Comparison of ENCODE assay signal across 11 cellular contexts in the genomic region with DNA sequence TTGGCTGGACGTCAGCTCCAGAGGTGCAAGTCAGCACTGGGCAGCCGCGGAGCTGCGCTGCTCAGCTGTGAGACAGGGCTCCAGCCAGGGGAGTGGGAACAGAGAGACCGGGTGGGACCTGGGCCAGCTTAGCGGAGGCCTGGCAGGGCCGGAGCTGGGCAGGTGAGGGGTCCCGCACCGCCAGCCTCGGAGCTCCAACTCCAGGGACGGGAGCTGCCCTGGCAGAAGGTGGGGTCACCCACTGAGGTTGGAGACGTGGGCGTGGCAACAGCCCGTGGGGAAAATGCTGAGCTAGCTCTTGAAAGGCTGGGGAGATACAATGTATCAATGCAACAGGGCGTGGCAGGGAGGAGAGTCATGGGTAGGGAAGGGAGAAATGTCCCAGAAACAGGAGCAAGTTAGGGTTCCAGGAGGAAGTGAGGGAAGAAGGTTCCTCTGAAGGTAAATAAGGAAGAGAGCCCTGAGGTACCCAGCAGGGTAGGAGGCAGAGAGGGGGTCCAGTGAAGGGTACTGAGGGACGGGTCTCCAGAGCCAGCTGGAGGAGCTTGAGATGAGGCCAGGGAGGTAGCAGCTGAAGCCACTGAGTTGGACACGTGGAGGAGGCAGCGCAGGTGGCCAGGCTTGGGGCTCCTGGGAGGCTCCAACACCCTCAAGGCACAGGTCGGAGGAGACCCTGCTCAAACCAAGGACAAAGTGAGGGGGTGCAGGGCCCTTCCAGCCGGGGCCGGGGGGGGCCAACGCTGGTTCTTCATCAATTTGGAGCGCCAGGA. TPM values are rescaled to one million over a fixed set of nuclear protein-coding genes. Genes with fewer than 3 reads are reported as not detected.
DNase-seq lines count a peak whose midpoint lies in the region; TF ChIP-seq lines count a peak whose summit lies in the region.
"Had no signal": no experiment of that assay in that cellular context is flagged by ENCODE, and none has a peak within 500 bp of the region (broad histone marks: within the 10 kb centered on the region; RNA-seq: fewer than 3 reads in every experiment).

No MANE protein-coding gene starts in this region.

- H3K27ac ChIP-seq in esophagus squamous epithelium, result peak overlapping the region in 1 of 4 donors; percentile 67

- peaks cover 32 to 73% (median 38%) of the 10 kb centered on the region in 3 donors for H3K4me1 ChIP-seq in esophagus squamous epithelium

- peak; percentile 62 for DNase-seq in NCI-H748 (lab: John Stamatoyannopoulos, UW; ENCODE audit: unreplicated experiment)
- DNase-seq in NCI-H748 treated with DMSO at 0.1 percent for 48 hours (lab: John Stamatoyannopoulos, UW), result no peak
- peak; percentile 11 for DNase-seq in OCI-M1 (lab: John Stamatoyannopoulos, UW)
- no peak for DNase-seq in esophagus squamous epithelium (lab: John Stamatoyannopoulos, UW)
- peak; percentile 79 for DNase-seq in posterior vena cava (ENCODE audit: low spot score)
- no peak for DNase-seq in stimulated activated naive CD4-positive, alpha-beta T cell treated with Interleukin-2 at 50 U/mL for 16 hours (lab: John Stamatoyannopoulos, UW)
- no peak for DNase-seq in NCI-H1436 treated with DMSO at 0.1 percent for 48 hours (lab: John Stamatoyannopoulos, UW)
- no peak for DNase-seq in NCI-H345 treated with DMSO at 0.1 percent for 48 hours (lab: John Stamatoyannopoulos, UW; ENCODE audit: unreplicated experiment)
- DNase-seq: NCI-H2081 treated with DMSO at 0.1 percent for 48 hours had no signal

- 40 to 56% methylated on average over 12 to 16 of the region's 23 CpGs for WGBS in esophagus squamous epithelium, 2 donors

- H3K27me3 ChIP-seq in esophagus squamous epithelium, result peaks cover 0 to 93% (median 10%) of the 10 kb centered on the region in 4 donors

- TF ChIP-seq POLR2A in esophagus squamous epithelium (IDR thresholded peaks at IDR 0.05), result no peak

- no peak for TF ChIP-seq CTCF in esophagus squamous epithelium (IDR thresholded peaks at IDR 0.05)

- no peaks in the 10 kb centered on the region for H3K36me3 ChIP-seq in esophagus squamous epithelium
- H3K36me3 ChIP-seq: gastroesophageal sphincter had no signal

- peak overlapping the region in 3 of 4 donors; percentile 36 to 75 (median 57) for H3K4me3 ChIP-seq in esophagus squamous epithelium

- H3K9me3 ChIP-seq in esophagus squamous epithelium, result no peaks in the 10 kb centered on the region
- H3K9me3 ChIP-seq: gastroesophageal sphincter had no signal

- intact Hi-C loops in esophagus squamous epithelium (cut with DNase I) (no loop called here), posterior vena cava (cut with DNase I) (no loop called here)

RNA-seq across cellular contexts. Expression of a gene that starts 0.7 kb away (rescaled TPM):
- 10 to 100 TPM in 1 of 4 donors, 1 to 10 TPM in 3; 1.2 to 11.3 (median 1.5) TPM for total RNA-seq in esophagus squamous epithelium
- 1 to 10 TPM; 2.7 to 5.0 TPM for total RNA-seq in posterior vena cava
- total RNA-seq: myocyte had no signal

Comparison
In these comparisons a context has a peak if more than half of its experiments do, and no peak if none do; other contexts are left out.
1. DNase-seq: peak in NCI-H748 (single experiment), OCI-M1 (single experiment) and posterior vena cava (single experiment); none in NCI-H748 treated with DMSO at 0.1 percent for 48 hours (single experiment), esophagus squamous epithelium (single experiment), stimulated activated naive CD4-positive, alpha-beta T cell treated with Interleukin-2 at 50 U/mL for 16 hours (single experiment), NCI-H1436 treated with DMSO at 0.1 percent for 48 hours (single experiment) and NCI-H345 treated with DMSO at 0.1 percent for 48 hours (single experiment).